Comparison of ENCODE assay signal across 12 cellular contexts in genomic region chr1:207362962-207363858, GRCh38. TPM values are rescaled to one million over a fixed set of nuclear protein-coding genes. Genes with fewer than 3 reads are reported as not detected.
DNase-seq lines count a peak whose midpoint lies in the region; ATAC-seq and TF ChIP-seq lines count a peak whose summit lies in the region.
"Had no signal": no experiment of that assay in that cellular context is flagged by ENCODE, and none has a peak within 500 bp of the region (broad histone marks: within the 10 kb centered on the region; RNA-seq: fewer than 3 reads in every experiment).

No MANE protein-coding gene starts in this region.

- WGBS in right lobe of liver (ENCODE audit: insufficient coverage, low coverage, low lambda C conversion rate, missing lambda C conversion rate): 75% methylated on average over 5 of the region's 5 CpGs

- peak; percentile 8 for DNase-seq in SKM-1 treated with dmso at 0.1 percent for 144 hours (lab: John Stamatoyannopoulos, UW; ENCODE audit: unreplicated experiment)
- DNase-seq in SKM-1 (lab: John Stamatoyannopoulos, UW; ENCODE audit: unreplicated experiment): no peak
- peak; percentile 74 to 80 for DNase-seq in Kasumi-1 (lab: John Stamatoyannopoulos, UW)
- DNase-seq in brain microvascular endothelial cell: peak; percentile 73
- no peak for DNase-seq in natural killer cell
- no peak for DNase-seq in NCI-H2107 (lab: John Stamatoyannopoulos, UW)
- no peak for DNase-seq in GM19240 (ENCODE audit: insufficient read length, low spot score)
- no peak for DNase-seq in right lobe of liver
- DNase-seq: 8988T had no signal

- ATAC-seq in natural killer cell (peak; percentile 80 to 90 (median 82)), right lobe of liver (no peak)
- ATAC-seq: Right ventricle myocardium inferior had no signal

- H3K9me3 ChIP-seq in right lobe of liver: no peaks in the 10 kb centered on the region

- H3K9me3 Mint-ChIP-seq in natural killer cell: no peaks in the 10 kb centered on the region
- H3K9me3 Mint-ChIP-seq: central memory CD8-positive, alpha-beta T cell had no signal

- H3K36me3 Mint-ChIP-seq in natural killer cell: no peaks in the 10 kb centered on the region

- H3K4me3 Mint-ChIP-seq in natural killer cell: no peak overlapping the region
- H3K4me3 Mint-ChIP-seq: central memory CD8-positive, alpha-beta T cell had no signal

- no peaks in the 10 kb centered on the region for H3K27me3 ChIP-seq in brain microvascular endothelial cell (replicated peaks)
- H3K27me3 ChIP-seq in right lobe of liver: no peaks in the 10 kb centered on the region
- H3K27me3 ChIP-seq: hepatocyte had no signal

- peak overlapping the region; percentile 39 for H3K27ac ChIP-seq in brain microvascular endothelial cell
- H3K27ac ChIP-seq in right lobe of liver: no peak overlapping the region
- H3K27ac ChIP-seq: hepatocyte had no signal

- H3K4me3 ChIP-seq in brain microvascular endothelial cell (ENCODE audit: low read depth, low read length): no peak overlapping the region
- no peak overlapping the region for H3K4me3 ChIP-seq in right lobe of liver
- H3K4me3 ChIP-seq: hepatocyte had no signal

- in situ Hi-C loops in brain microvascular endothelial cell (cut with HindIII; ENCODE audit: low pct_ligation_motif_present, low sequenced_read_pairs): no loop called here

- H3K27me3 Mint-ChIP-seq in natural killer cell (ENCODE audit: low read depth in 2 of 2): no peaks in the 10 kb centered on the region
- H3K27me3 Mint-ChIP-seq: central memory CD8-positive, alpha-beta T cell had no signal

- H3K4me1 Mint-ChIP-seq in natural killer cell: no peaks in the 10 kb centered on the region
- H3K4me1 Mint-ChIP-seq: central memory CD8-positive, alpha-beta T cell had no signal

- intact Hi-C loops in natural killer cell (cut with micrococcal nuclease) (no loop called here), right lobe of liver (cut with DNase I) (no loop called here)

- H3K36me3 ChIP-seq in brain microvascular endothelial cell (replicated peaks): no peaks in the 10 kb centered on the region
- no peaks in the 10 kb centered on the region for H3K36me3 ChIP-seq in right lobe of liver

- TF ChIP-seq POLR2A in right lobe of liver (IDR thresholded peaks at IDR 0.05): no peak

- H3K27ac Mint-ChIP-seq in natural killer cell: no peak overlapping the region

- H3K4me1 ChIP-seq in right lobe of liver: no peaks in the 10 kb centered on the region

- TF ChIP-seq CTCF in brain microvascular endothelial cell (IDR thresholded peaks at IDR 0.05; ENCODE audit: low read depth, low read length, missing control alignments) (no peak), natural killer cell (IDR thresholded peaks at IDR 0.05) (no peak), right lobe of liver (IDR thresholded peaks at IDR 0.05) (no peak)

RNA-seq across cellular contexts. Expression of gene CD55, which starts 41.7 kb away (rescaled TPM):
- total RNA-seq in natural killer cell (100 to 1,000 TPM in 2 of 3 donors, 10 to 100 TPM in 1; 80.7 to 138 (median 113) TPM), right lobe of liver (10 to 100 TPM; 10.5 to 23.3 (median 16.4) TPM)

Comparison
In these comparisons a context has a peak if more than half of its experiments do, and no peak if none do; other contexts are left out.
1. DNase-seq: peak in SKM-1 treated with dmso at 0.1 percent for 144 hours (single experiment), Kasumi-1 (2 of 2) and brain microvascular endothelial cell (single experiment); none in SKM-1 (single experiment), natural killer cell (single experiment), NCI-H2107 (single experiment), GM19240 (single experiment) and right lobe of liver (0 of 3).
2. ATAC-seq: peak in natural killer cell (3 of 3); none in right lobe of liver (0 of 4).